ENCODE assay signal across 8 cellular contexts in the genomic region with DNA sequence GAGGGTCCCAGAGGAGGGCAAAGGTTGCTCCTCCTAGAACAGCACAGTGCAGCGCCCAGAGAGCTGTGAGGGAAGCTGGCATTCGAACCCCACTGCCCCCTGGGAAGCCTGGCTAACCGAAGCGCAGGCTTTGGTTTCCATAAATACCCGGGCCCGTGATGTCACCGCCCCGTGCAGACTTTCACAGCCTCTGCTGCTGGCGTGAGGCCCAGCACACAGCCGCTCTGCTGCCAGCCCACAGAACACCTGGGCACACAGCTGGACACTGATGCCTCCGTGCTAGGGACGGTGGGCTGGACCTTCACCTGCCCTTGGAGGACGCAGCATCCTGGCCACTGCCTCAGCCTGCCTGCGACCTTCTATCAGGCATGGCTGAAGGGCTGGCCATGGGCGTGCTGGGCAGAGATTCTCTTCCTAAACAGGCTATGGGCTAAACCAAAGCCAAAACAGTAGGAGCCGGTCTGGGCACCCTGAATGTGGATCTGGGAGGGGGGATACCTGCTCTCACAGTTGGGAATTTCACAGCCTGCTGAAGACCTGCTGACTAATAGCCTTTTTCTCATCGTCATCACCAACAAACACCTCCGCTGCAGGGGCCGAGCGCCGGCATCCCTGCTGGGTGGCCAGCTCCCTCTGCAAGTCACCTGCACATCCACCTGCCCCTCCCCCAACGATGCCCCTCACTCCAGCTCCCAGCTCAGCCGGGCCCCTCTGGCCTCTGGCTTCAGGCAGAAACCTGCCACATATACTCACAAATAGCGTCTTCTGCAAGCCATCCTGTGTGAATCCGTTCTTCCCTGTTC. TPM values are rescaled to one million over a fixed set of nuclear protein-coding genes. Genes with fewer than 3 reads are reported as not detected.
DNase-seq lines count a peak whose midpoint lies in the region; ATAC-seq and FAIRE-seq lines count a peak whose summit lies in the region.

No MANE protein-coding gene starts in this region.

- H3K36me3 Mint-ChIP-seq in activated CD4-positive, alpha-beta memory T cell treated with anti-CD3 and anti-CD28 coated beads for 36 hours, result no peaks in the 10 kb centered on the region

- no peak overlapping the region for H3K27ac Mint-ChIP-seq in activated CD4-positive, alpha-beta memory T cell treated with anti-CD3 and anti-CD28 coated beads for 36 hours

- CTCF ChIA-PET in activated CD4-positive, alpha-beta memory T cell treated with anti-CD3 and anti-CD28 coated beads for 36 hours (lab: Charles Lee), result no interaction called here

- DNase-seq in D341Med (ENCODE audit: low spot score) (peak; percentile 66), GM19239 (ENCODE audit: insufficient read length, low spot score) (peak; percentile 48), kidney glomerular epithelial cell (lab: John Stamatoyannopoulos, UW) (no peak), RCC 7860 (ENCODE audit: low spot score) (no peak), CD1c-positive myeloid dendritic cell (ENCODE audit: extremely low spot score) (no peak)
- DNase-seq in activated CD4-positive, alpha-beta memory T cell treated with anti-CD3 and anti-CD28 coated beads for 36 hours, result no peak

- FAIRE-seq in GM19239 (lab: Jason Lieb, UNC) (peak; percentile 66), RCC 7860 (lab: Jason Lieb, UNC) (no peak)

- POLR2A ChIA-PET in activated CD4-positive, alpha-beta memory T cell treated with anti-CD3 and anti-CD28 coated beads for 36 hours (lab: Charles Lee), result no interaction called here

- peaks cover 23% of the 10 kb centered on the region for H3K27me3 Mint-ChIP-seq in activated CD4-positive, alpha-beta memory T cell treated with anti-CD3 and anti-CD28 coated beads for 36 hours

- intact Hi-C loops in activated CD4-positive, alpha-beta memory T cell treated with anti-CD3 and anti-CD28 coated beads for 36 hours (cut with micrococcal nuclease), result no loop called here

- H3K9me3 Mint-ChIP-seq in activated CD4-positive, alpha-beta memory T cell treated with anti-CD3 and anti-CD28 coated beads for 36 hours, result no peaks in the 10 kb centered on the region

- H3K4me3 Mint-ChIP-seq in activated CD4-positive, alpha-beta memory T cell treated with anti-CD3 and anti-CD28 coated beads for 36 hours, result peak overlapping the region; percentile 63

- peaks cover 25% of the 10 kb centered on the region for H3K4me1 Mint-ChIP-seq in activated CD4-positive, alpha-beta memory T cell treated with anti-CD3 and anti-CD28 coated beads for 36 hours (ENCODE audit: low read depth)

- peak overlapping the region; percentile 78 for H3K27ac ChIP-seq in layer of hippocampus (ENCODE audit: low read depth, low read length)

- H3K27me3 ChIP-seq in layer of hippocampus (ENCODE audit: control insufficient read depth, insufficient read depth, low read length), result no peaks in the 10 kb centered on the region

- peak; percentile 50 for ATAC-seq in HG03442 (IDR thresholded peaks at IDR 0.05; ENCODE audit: unreplicated experiment)

RNA-seq across cellular contexts. Expression of gene IQSEC1, which starts 0.8 kb away (rescaled TPM):
- total RNA-seq in activated CD4-positive, alpha-beta memory T cell treated with anti-CD3 and anti-CD28 coated beads for 36 hours, result 10 to 100 TPM; 42.5 to 43.8 TPM

Comparison
In these comparisons a context has a peak if more than half of its experiments do, and no peak if none do; other contexts are left out.
1. DNase-seq: peak in D341Med (single experiment) and GM19239 (single experiment); none in activated CD4-positive, alpha-beta memory T cell treated with anti-CD3 and anti-CD28 coated beads for 36 hours (single experiment), kidney glomerular epithelial cell (single experiment), RCC 7860 (single experiment) and CD1c-positive myeloid dendritic cell (single experiment).